Comparison of ENCODE assay signal across 26 cellular contexts in the genomic region with DNA sequence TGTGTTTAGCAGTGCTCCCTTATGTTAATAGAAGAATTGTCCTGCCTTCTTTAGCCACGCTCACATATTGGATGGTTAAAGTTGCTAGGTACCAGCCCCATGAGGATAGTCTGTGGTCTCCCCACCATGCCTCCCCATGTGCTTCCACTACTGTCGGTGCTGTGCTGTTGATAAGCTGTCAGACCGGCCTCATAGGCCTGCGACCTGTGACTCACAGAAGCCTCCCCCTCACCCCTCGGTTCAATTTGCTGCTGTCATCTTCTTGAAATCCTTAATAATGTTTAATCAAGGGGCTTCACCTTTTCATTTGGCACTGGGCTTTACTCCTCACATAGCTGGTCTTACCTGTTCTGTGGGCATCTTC.
"Had no signal": no experiment of that assay in that cellular context is flagged by ENCODE, and none has a peak within 500 bp of the region (broad histone marks: within the 10 kb centered on the region; RNA-seq: fewer than 3 reads in every experiment).

No MANE protein-coding gene starts in this region.

- H3K9me3 Mint-ChIP-seq: activated CD8-positive, alpha-beta T cell treated with anti-CD3 and anti-CD28 coated beads for 36 hours; activated naive CD8-positive, alpha-beta T cell treated with anti-CD3 and anti-CD28 coated beads, Interleukin-2, amount 10 ng/mL, durations not matched to agents 7 days and 5 days; brain; mesothelial cell of epicardium had no signal

- H3K27ac ChIP-seq: ascending aorta, cardiac muscle cell, right atrium auricular region, suprapubic skin, transverse colon had no signal

- H3K4me1 Mint-ChIP-seq: activated CD8-positive, alpha-beta memory T cell treated with anti-CD3 and anti-CD28 coated beads, Interleukin-2, amount 10 ng/mL, durations not matched to agents 7 days and 5 days; activated naive CD8-positive, alpha-beta T cell treated with anti-CD3 and anti-CD28 coated beads, Interleukin-2, amount 10 ng/mL, durations not matched to agents 7 days and 5 days; immature natural killer cell; mesothelial cell of epicardium; naive thymus-derived CD4-positive, alpha-beta T cell; T-helper 17 cell had no signal

- DNase-seq: activated CD4-positive, alpha-beta T cell treated with anti-CD3 and anti-CD28 coated beads for 1 hour; activated CD4-positive, alpha-beta T cell treated with anti-CD3 and anti-CD28 coated beads, Interleukin-2, amount 50 U/mL, for 1 hour; activated CD8-positive, alpha-beta memory T cell treated with anti-CD3 and anti-CD28 coated beads, Interleukin-2, amount 10 ng/mL, durations not matched to agents 7 days and 5 days; activated CD8-positive, alpha-beta T cell treated with anti-CD3 and anti-CD28 coated beads for 36 hours; activated naive CD4-positive, alpha-beta T cell treated with Interleukin-2 at 50 U/mL for 16 hours; activated naive CD8-positive, alpha-beta T cell treated with anti-CD3 and anti-CD28 coated beads, Interleukin-2, amount 10 ng/mL, durations not matched to agents 7 days and 5 days; activated T-cell treated with anti-CD3 and anti-CD28 coated beads, Interleukin-2, amount 50 U/mL, for 48 hours; cortex of kidney; hippocampal formation; immature natural killer cell; kidney; left colon; mammary epithelial cell; naive thymus-derived CD4-positive, alpha-beta T cell; stimulated activated CD4-positive, alpha-beta T cell treated with anti-CD3 and anti-CD28 coated beads, Interleukin-15, amount 100 ng/mL, for 24 hours; stimulated activated CD4-positive, alpha-beta T cell treated with anti-CD3 and anti-CD28 coated beads, Interleukin-2, amount 100 ng/mL, for 24 hours; stimulated activated naive CD4-positive, alpha-beta T cell; T-helper 17 cell; transverse colon had no signal

- H3K9me3 ChIP-seq: ascending aorta, right atrium auricular region, suprapubic skin, transverse colon had no signal

- H3K36me3 ChIP-seq: ascending aorta, cardiac muscle cell, right atrium auricular region, suprapubic skin, transverse colon had no signal

- H3K4me1 ChIP-seq: ascending aorta, right atrium auricular region, suprapubic skin had no signal

- H3K36me3 Mint-ChIP-seq: activated CD8-positive, alpha-beta memory T cell treated with anti-CD3 and anti-CD28 coated beads, Interleukin-2, amount 10 ng/mL, durations not matched to agents 7 days and 5 days; activated naive CD8-positive, alpha-beta T cell treated with anti-CD3 and anti-CD28 coated beads, Interleukin-2, amount 10 ng/mL, durations not matched to agents 7 days and 5 days; immature natural killer cell; mesothelial cell of epicardium; naive thymus-derived CD4-positive, alpha-beta T cell had no signal

- ATAC-seq: activated CD8-positive, alpha-beta memory T cell treated with anti-CD3 and anti-CD28 coated beads, Interleukin-2, amount 10 ng/mL, durations not matched to agents 7 days and 5 days; activated CD8-positive, alpha-beta T cell treated with anti-CD3 and anti-CD28 coated beads for 36 hours; esophagus mucosa; left colon; naive thymus-derived CD4-positive, alpha-beta T cell; T-helper 17 cell had no signal

- H3K27me3 ChIP-seq: ascending aorta, cardiac muscle cell, right atrium auricular region, suprapubic skin, transverse colon had no signal

- H3K4me3 ChIP-seq: ascending aorta, cardiac muscle cell, right atrium auricular region, suprapubic skin, transverse colon had no signal

- H3K27me3 Mint-ChIP-seq: activated CD8-positive, alpha-beta memory T cell treated with anti-CD3 and anti-CD28 coated beads, Interleukin-2, amount 10 ng/mL, durations not matched to agents 7 days and 5 days; activated CD8-positive, alpha-beta T cell treated with anti-CD3 and anti-CD28 coated beads for 36 hours; activated naive CD8-positive, alpha-beta T cell treated with anti-CD3 and anti-CD28 coated beads, Interleukin-2, amount 10 ng/mL, durations not matched to agents 7 days and 5 days; brain; naive thymus-derived CD4-positive, alpha-beta T cell had no signal

- H3K4me3 Mint-ChIP-seq: activated CD8-positive, alpha-beta memory T cell treated with anti-CD3 and anti-CD28 coated beads, Interleukin-2, amount 10 ng/mL, durations not matched to agents 7 days and 5 days; activated CD8-positive, alpha-beta T cell treated with anti-CD3 and anti-CD28 coated beads for 36 hours; activated naive CD8-positive, alpha-beta T cell treated with anti-CD3 and anti-CD28 coated beads, Interleukin-2, amount 10 ng/mL, durations not matched to agents 7 days and 5 days; brain; immature natural killer cell; mesothelial cell of epicardium; naive thymus-derived CD4-positive, alpha-beta T cell; T-helper 17 cell had no signal

- H3K27ac Mint-ChIP-seq: activated CD8-positive, alpha-beta memory T cell treated with anti-CD3 and anti-CD28 coated beads, Interleukin-2, amount 10 ng/mL, durations not matched to agents 7 days and 5 days; activated CD8-positive, alpha-beta T cell treated with anti-CD3 and anti-CD28 coated beads for 36 hours; activated naive CD8-positive, alpha-beta T cell treated with anti-CD3 and anti-CD28 coated beads, Interleukin-2, amount 10 ng/mL, durations not matched to agents 7 days and 5 days; brain; immature natural killer cell; mesothelial cell of epicardium; naive thymus-derived CD4-positive, alpha-beta T cell; T-helper 17 cell had no signal
